ENCODE assay signal across 24 cellular contexts in the genomic region with DNA sequence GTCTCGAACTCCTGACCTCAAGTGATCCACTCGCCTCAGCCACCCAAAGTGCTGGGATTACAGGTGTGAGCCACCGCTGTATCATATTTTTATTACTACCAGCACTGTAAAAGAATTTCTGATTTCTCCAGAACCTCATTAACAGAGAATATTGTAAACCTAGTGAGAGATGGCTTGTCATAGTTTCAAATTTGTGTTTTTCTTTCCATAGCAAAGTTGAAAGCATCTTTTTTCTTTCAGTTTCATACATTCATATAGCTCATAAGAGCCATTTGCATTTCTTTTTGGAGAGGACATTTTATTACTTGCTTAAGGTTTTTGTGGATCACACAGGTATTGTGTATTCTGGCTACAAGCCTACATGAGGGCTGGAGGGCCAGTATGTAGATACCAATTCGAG. TPM values are rescaled to one million over a fixed set of nuclear protein-coding genes. Genes with fewer than 3 reads are reported as not detected.
DNase-seq lines count a peak whose midpoint lies in the region; ATAC-seq, FAIRE-seq and TF ChIP-seq lines count a peak whose summit lies in the region.
"Had no signal": no experiment of that assay in that cellular context is flagged by ENCODE, and none has a peak within 500 bp of the region (broad histone marks: within the 10 kb centered on the region; RNA-seq: fewer than 3 reads in every experiment).

No MANE protein-coding gene starts in this region.

- in situ Hi-C loops in GM12878 (cut with MboI) = no loop called here

- CTCF ChIA-PET in GM12878 (lab: Yijun Ruan, JAX) = interaction anchor here (1.1 kb wide), 2 partner anchors 48 to 74 kb away, joined by 4 to 5 read pairs; no protein-coding TSS in a partner anchor

- peak; percentile 37 to 44 for ATAC-seq in activated T-cell treated with anti-CD3 and anti-CD28 coated beads, Interleukin-2, amount 50 U/mL, for 72 hours (replicated peaks in 1 of 2)
- ATAC-seq in GM21528 (IDR thresholded peaks at IDR 0.05; ENCODE audit: low FRiP score, unreplicated experiment) (peak; percentile 64), HG03039 (IDR thresholded peaks at IDR 0.05; ENCODE audit: unreplicated experiment) (peak; percentile 47), GM12878 (peak; percentile 50), HG02885 (IDR thresholded peaks at IDR 0.05; ENCODE audit: poor library complexity, unreplicated experiment) (no peak)
- ATAC-seq: naive thymus-derived CD4-positive, alpha-beta T cell had no signal

- no peaks in the 10 kb centered on the region for H3K27me3 ChIP-seq in GM12878 (replicated peaks in 1 of 2; ENCODE audit: control insufficient read depth in 2 of 2, insufficient read depth in 2 of 2, low read length in 1 of 2)

- no peak for DNase-seq in activated T-cell treated with anti-CD3 and anti-CD28 coated beads, Interleukin-2, amount 50 U/mL, for 72 hours
- DNase-seq in activated T-cell treated with anti-CD3 and anti-CD28 coated beads, Interleukin-2, amount 50 U/mL, for 1 hour = no peak
- DNase-seq in GM12878 (ENCODE audit: low read depth, low spot score) (no peak), inferior parietal cortex (ENCODE audit: extremely low spot score) (no peak), HPDE6-E6E7 (ENCODE audit: extremely low spot score) (no peak)
- DNase-seq: activated CD4-positive, alpha-beta T cell treated with anti-CD3 and anti-CD28 coated beads for 48 hours; aorta; H9; KG1; naive thymus-derived CD4-positive, alpha-beta T cell; NCI-H2171 treated with DMSO at 0.1 percent for 48 hours; NCI-H774; PC-9; posterior cingulate gyrus; stimulated activated CD4-positive, alpha-beta T cell treated with anti-CD3 and anti-CD28 coated beads, Interleukin-2, amount 100 ng/mL, for 48 hours; substantia nigra had no signal

- H3K79me2 ChIP-seq in GM12878 (ENCODE audit: control insufficient read depth, insufficient read depth, low read length) = no peaks in the 10 kb centered on the region

- WGBS in GM12878 (ENCODE audit: insufficient coverage, insufficient replicate concordance, low lambda C conversion rate, missing lambda C conversion rate) = 94% methylated on average over 4 of the region's 4 CpGs

- TF ChIP-seq RAD21 in GM12878 (IDR thresholded peaks at IDR 0.05; ENCODE audit: insufficient read depth, low read depth, low read length) = no peak

- H3K9ac ChIP-seq in GM12878 (ENCODE audit: control insufficient read depth, insufficient read depth, low read length) = no peak overlapping the region

- intact Hi-C loops in GM12878 (cut with micrococcal nuclease; ENCODE audit: unreplicated experiment) = no loop called here

- H3K4me2 ChIP-seq in GM12878 (ENCODE audit: control insufficient read depth, insufficient read depth) = no peak overlapping the region
- H3K4me2 ChIP-seq: PC-9 had no signal

- H3K27ac Mint-ChIP-seq in activated T-cell treated with anti-CD3 and anti-CD28 coated beads, Interleukin-2, amount 50 U/mL, for 72 hours = peak overlapping the region; percentile 61
- H3K27ac Mint-ChIP-seq: H9, memory B cell had no signal

- RAD21 ChIA-PET in GM12878 (lab: Charles Lee; ENCODE audit: unreplicated experiment) = interaction anchor here (1.2 kb wide), 1 partner anchor 58 kb away, joined by 3 read pairs; the partner anchor contains the start of gene MIS18BP1

- POLR2A ChIA-PET in GM12878 (lab: Charles Lee) = no interaction called here

- peaks cover 0 to 5% of the 10 kb centered on the region in 2 experiments; a peak in 2 of 4 replicates for H3K36me3 ChIP-seq in GM12878 (ENCODE audit: control insufficient read depth in 2 of 2, insufficient read depth in 2 of 2, low read length in 1 of 2)

- H3K4me3 Mint-ChIP-seq in activated T-cell treated with anti-CD3 and anti-CD28 coated beads, Interleukin-2, amount 50 U/mL, for 72 hours = peak overlapping the region; percentile 16 to 23
- H3K4me3 Mint-ChIP-seq: H9; memory B cell; naive thymus-derived CD4-positive, alpha-beta T cell; T-helper 2 cell treated with Interferon-gamma antibody and Interleukin-4, amounts not matched to agents 5 μg/mL and 100 μg/mL, for 36 hours had no signal

- TF ChIP-seq CTCF in GM12878 (IDR thresholded peaks at IDR 0.05 in 2 of 3, conservative IDR thresholded peaks at IDR 0.05 in 1 of 3; ENCODE audit: control insufficient read depth in 2 of 3, extremely low read depth in 1 of 3, insufficient read depth in 1 of 3, low read depth in 3 of 3, low read length in 3 of 3) = no peak

- no peak for TF ChIP-seq EP300 in GM12878 (IDR thresholded peaks at IDR 0.05; ENCODE audit: borderline replicate concordance in 1 of 2, control insufficient read depth in 1 of 2, low read depth in 2 of 2, low read length in 2 of 2)

- peaks cover 9% of the 10 kb centered on the region for H3K4me1 Mint-ChIP-seq in activated T-cell treated with anti-CD3 and anti-CD28 coated beads, Interleukin-2, amount 50 U/mL, for 72 hours (ENCODE audit: low read depth)
- H3K4me1 Mint-ChIP-seq: H9, memory B cell had no signal

- no peaks in the 10 kb centered on the region for H4K20me1 ChIP-seq in GM12878 (ENCODE audit: control insufficient read depth, insufficient read depth)

- H3K27ac ChIP-seq in GM12878 (ENCODE audit: control insufficient read depth, insufficient read depth) = no peak overlapping the region
- H3K27ac ChIP-seq: PC-9 had no signal

- SMC1A ChIA-PET in GM12878 (lab: Charles Lee; ENCODE audit: uncharacterized antibody, unreplicated experiment) = no interaction called here

- FAIRE-seq in GM12878 (lab: Jason Lieb, UNC) = no peak
- FAIRE-seq: endometrium, GM18507, keratinocyte had no signal

- H2AFZ ChIP-seq in GM12878 (ENCODE audit: control insufficient read depth, low read depth, low read length) = no peak overlapping the region; the same call in 1 of the 2 replicates
- H2AFZ ChIP-seq: PC-9 had no signal

- H3K36me3 Mint-ChIP-seq in activated T-cell treated with anti-CD3 and anti-CD28 coated beads, Interleukin-2, amount 50 U/mL, for 72 hours (ENCODE audit: insufficient read depth in 2 of 2) = peaks cover 0 to 4% of the 10 kb centered on the region in 2 donors

- BruUV-seq in GM12878 (replicated peaks; lab: Mats Ljungman, UMichigan) = no TSS peak

- no peaks in the 10 kb centered on the region for H3K9me3 Mint-ChIP-seq in activated T-cell treated with anti-CD3 and anti-CD28 coated beads, Interleukin-2, amount 50 U/mL, for 72 hours
- H3K9me3 Mint-ChIP-seq: H9; memory B cell; T-helper 2 cell treated with Interferon-gamma antibody and Interleukin-4, amounts not matched to agents 5 μg/mL and 100 μg/mL, for 36 hours had no signal

- no peaks in the 10 kb centered on the region for H3K4me1 ChIP-seq in GM12878 (ENCODE audit: control insufficient read depth, insufficient read depth, low read length)

- H3K9me3 ChIP-seq in GM12878 (replicated peaks; ENCODE audit: control insufficient read depth, insufficient read depth, low read length) = no peaks in the 10 kb centered on the region

- no peaks in the 10 kb centered on the region for H3K27me3 Mint-ChIP-seq in activated T-cell treated with anti-CD3 and anti-CD28 coated beads, Interleukin-2, amount 50 U/mL, for 72 hours (ENCODE audit: low read depth)
- H3K27me3 Mint-ChIP-seq: memory B cell; naive thymus-derived CD4-positive, alpha-beta T cell had no signal

- TF ChIP-seq POLR2A in GM12878 (IDR thresholded peaks at IDR 0.05; ENCODE audit: low read depth, low read length) = no peak

- no peak overlapping the region for H3K4me3 ChIP-seq in GM12878
- H3K4me3 ChIP-seq: PC-9 had no signal

TF ChIP-seq in GM12878, 131 proteins besides CTCF, POLR2A, EP300 and RAD21:
- TF ChIP-seq YY1 (IDR thresholded peaks at IDR 0.05; ENCODE audit: low read depth, low read length) (peak; percentile 20; the same call in 1 of the 2 replicates), JUND (IDR thresholded peaks at IDR 0.05; ENCODE audit: low read depth, low read length) (no peak)

RNA-seq across cellular contexts. Expression of gene MIS18BP1, which starts 58.0 kb away (rescaled TPM):
- total RNA-seq in activated T-cell treated with anti-CD3 and anti-CD28 coated beads, Interleukin-2, amount 50 U/mL, for 72 hours = 10 to 100 TPM; 70.9 to 76.5 TPM
- total RNA-seq in GM12878 (2013; cell fraction: nucleolus; rRNA removed) = 269 and 305 TPM in 2 replicates
- total RNA-seq in GM12878 (2014; rRNA removed) = 46.1 and 61.8 TPM in 2 replicates
- 79.9 and 88.0 TPM in 2 replicates for total RNA-seq in GM12878 (2014; rRNA removed; fragmentation: Illumina TruSeq; extraction: Trizol)
- total RNA-seq in GM12878 (2021) = 42.8 and 47.2 TPM in 2 replicates
- polyA plus RNA-seq in GM12878 (2011; ENCODE audit: low read depth) = 13.9 TPM
- polyA plus RNA-seq in GM12878 (2011; rRNA removed) = 69.0 and 141 TPM in 2 replicates
- 19.6 and 22.8 TPM in 2 replicates for polyA plus RNA-seq in GM12878 (2011; cell fraction: cytosol; rRNA removed)
- polyA plus RNA-seq in GM12878 (2011; cell fraction: nucleus; rRNA removed) = 64.5 and 70.6 TPM in 2 replicates
- 23.9 and 35.3 TPM in 2 replicates for polyA plus RNA-seq in GM12878 (2012)
- 63.5 and 75.8 TPM in 2 replicates for polyA plus RNA-seq in GM12878 (2014; fragmentation: Illumina TruSeq; extraction: Trizol)
- polyA plus RNA-seq in GM12878 (2014; fragmentation: Nextera tagmentation; extraction: Ambion mirVana) = 10 to 100 TPM; 16.9 to 17.7 TPM
- 32.9 and 50.4 TPM in 2 replicates for polyA plus RNA-seq in GM12878 (2014; rRNA removed)
- polyA plus RNA-seq in GM12878 (2016; fragmentation: Nextera tagmentation; extraction: Ambion mirVana) = 10 to 100 TPM; 81.5 to 88.9 TPM
- 36.1 and 40.2 TPM in 2 replicates for polyA minus RNA-seq in GM12878 (2011; rRNA and poly(A)+ RNA removed)
- 23.6 and 36.1 TPM in 2 replicates for polyA minus RNA-seq in GM12878 (2011; cell fraction: cytosol; rRNA and poly(A)+ RNA removed)
- 48.4 and 49.4 TPM in 2 replicates for polyA minus RNA-seq in GM12878 (2011; cell fraction: nucleus; rRNA and poly(A)+ RNA removed)

RNA-seq across cellular contexts. Expression of gene FANCM, which starts 59.2 kb away (rescaled TPM):
- total RNA-seq in activated T-cell treated with anti-CD3 and anti-CD28 coated beads, Interleukin-2, amount 50 U/mL, for 72 hours = 10 to 100 TPM; 12.4 to 13.5 TPM
- 61.2 and 63.0 TPM in 2 replicates for total RNA-seq in GM12878 (2013; cell fraction: nucleolus; rRNA removed)
- total RNA-seq in GM12878 (2014; rRNA removed) (10.2 and 12.0 TPM in 2 replicates), GM12878 (2014; rRNA removed; fragmentation: Illumina TruSeq; extraction: Trizol) (14.3 and 14.6 TPM in 2 replicates), GM12878 (2021) (11.4 and 13.0 TPM in 2 replicates)
- polyA plus RNA-seq in GM12878 (2011; ENCODE audit: low read depth) = 1.2 TPM
- polyA plus RNA-seq in GM12878 (2011; rRNA removed) (9.8 and 17.1 TPM in 2 replicates), GM12878 (2014; fragmentation: Illumina TruSeq; extraction: Trizol) (7.9 and 8.7 TPM in 2 replicates), GM12878 (2014; fragmentation: Nextera tagmentation; extraction: Ambion mirVana) (1 to 10 TPM; 6.4 to 7.7 TPM), GM12878 (2014; rRNA removed) (7.8 and 9.7 TPM in 2 replicates), GM12878 (2016; fragmentation: Nextera tagmentation; extraction: Ambion mirVana) (10 to 100 TPM; 14.0 to 17.6 TPM)
- polyA plus RNA-seq in GM12878 (2011; cell fraction: cytosol; rRNA removed) = 3.6 and 4.1 TPM in 2 replicates
- polyA plus RNA-seq in GM12878 (2011; cell fraction: nucleus; rRNA removed) = 10.2 and 10.4 TPM in 2 replicates
- 3.0 and 4.4 TPM in 2 replicates for polyA plus RNA-seq in GM12878 (2012)
- polyA minus RNA-seq in GM12878 (2011; rRNA and poly(A)+ RNA removed) = 13.5 and 17.3 TPM in 2 replicates
- polyA minus RNA-seq in GM12878 (2011; cell fraction: cytosol; rRNA and poly(A)+ RNA removed) = 4.4 and 10.5 TPM in 2 replicates
- polyA minus RNA-seq in GM12878 (2011; cell fraction: nucleus; rRNA and poly(A)+ RNA removed) = 23.2 and 37.9 TPM in 2 replicates
